ENCODE assay signal across 16 cellular contexts in genomic region chrX:44223150-44223549, GRCh38.
DNase-seq lines count a peak whose midpoint lies in the region; ATAC-seq, FAIRE-seq and TF ChIP-seq lines count a peak whose summit lies in the region.
"Had no signal": no experiment of that assay in that cellular context is flagged by ENCODE, and none has a peak within 500 bp of the region (broad histone marks: within the 10 kb centered on the region; RNA-seq: fewer than 3 reads in every experiment).

No MANE protein-coding gene starts in this region.

- no peaks in the 10 kb centered on the region for H4K20me1 ChIP-seq in PC-3 (ENCODE audit: low read length)

- peak; percentile 78 for ATAC-seq in PC-3
- peak; percentile 94 to 96 (median 94) for ATAC-seq in pancreas
- ATAC-seq in HG02870 (IDR thresholded peaks at IDR 0.05; ENCODE audit: unreplicated experiment), result no peak
- ATAC-seq: activated T-helper 17 cell treated with anti-CD3 and anti-CD28 coated beads, Interleukin-2, amount 50 U/mL, for 72 hours; CD8-positive, alpha-beta T cell; K562 had no signal

- H3F3A ChIP-seq in PC-3 (ENCODE audit: low read length, unreplicated experiment), result no peaks in the 10 kb centered on the region

- intact Hi-C loops in PC-3 (cut with micrococcal nuclease), result no loop called here
- intact Hi-C loops in pancreas (cut with DNase I), result no loop called here

- H3K9me3 ChIP-seq in PC-3 (ENCODE audit: low read length) (no peaks in the 10 kb centered on the region), pancreas (no peaks in the 10 kb centered on the region)

- TF ChIP-seq CTCF in PC-3 (conservative IDR thresholded peaks at IDR 0.05; ENCODE audit: low read depth, low read length), result no peak
- TF ChIP-seq CTCF in pancreas (IDR thresholded peaks at IDR 0.05), result no peak

- H3K27me3 ChIP-seq in PC-3 (ENCODE audit: low read length) (no peaks in the 10 kb centered on the region), pancreas (no peaks in the 10 kb centered on the region)

- no peaks in the 10 kb centered on the region for H3K9me2 ChIP-seq in PC-3 (replicated peaks; ENCODE audit: low read length)

- H3K27ac ChIP-seq in PC-3 (ENCODE audit: low read length) (peak overlapping the region; percentile 54), pancreas (peak overlapping the region in 2 of 4 donors; percentile 39 to 60), substantia nigra (ENCODE audit: low read depth, low read length, poor library complexity, severe bottlenecking) (no peak overlapping the region)

- peaks cover 17% of the 10 kb centered on the region for H3K4me1 ChIP-seq in PC-3 (ENCODE audit: insufficient read depth, low read length)
- peaks cover 0 to 17% (median 13%) of the 10 kb centered on the region in 3 donors for H3K4me1 ChIP-seq in pancreas

- FAIRE-seq in pancreas (lab: Jason Lieb, UNC), result no peak
- FAIRE-seq: GM19239, K562 had no signal

- DNase-seq in EL (peak; percentile 57), PC-3 (peak; percentile 91), dermis blood vessel endothelial cell (peak; percentile 5), pancreas (peak in 4 of 6 donors; percentile 55 to 82 (median 71)), substantia nigra (lab: John Stamatoyannopoulos, UW) (no peak)
- DNase-seq in stimulated activated CD8-positive, alpha-beta memory T cell treated with anti-CD3 and anti-CD28 coated beads, Interleukin-4, amount 100 ng/mL, for 48 hours, result no peak
- no peak for DNase-seq in activated CD4-positive, alpha-beta T cell treated with anti-CD3 and anti-CD28 coated beads for 48 hours
- DNase-seq: activated B cell treated with CpG ODN at 0.5 μM for 24 hours; CD8-positive, alpha-beta T cell; GOT3; hypothalamus; retina had no signal

- 12 to 18% methylated on average over 2 of the region's 2 CpGs for WGBS in pancreas, 2 donors

- H3K79me2 ChIP-seq in PC-3 (ENCODE audit: low read length), result no peaks in the 10 kb centered on the region

- H3K4me3 ChIP-seq in PC-3 (ENCODE audit: low read length), result no peak overlapping the region
- no peak overlapping the region for H3K4me3 ChIP-seq in pancreas
- H3K4me3 ChIP-seq: K562 had no signal

- BruUV-seq in PC-3 (replicated peaks; lab: Mats Ljungman, UMichigan), result no TSS peak

- H2AFZ ChIP-seq in PC-3 (ENCODE audit: low read length), result no peak overlapping the region

- H3K9ac ChIP-seq in PC-3 (ENCODE audit: low read length), result no peak overlapping the region

- CTCF ChIA-PET in PC-3 (lab: Charles Lee), result interaction anchor here (0.7 kb wide), 1 partner anchor 30 kb away, joined by 3 read pairs; no protein-coding TSS in a partner anchor

- POLR2A ChIA-PET in PC-3 (lab: Charles Lee; ENCODE audit: unreplicated experiment), result interaction anchor here (0.5 kb wide), 1 partner anchor 236 kb away, joined by 4 read pairs; no protein-coding TSS in a partner anchor

- peak overlapping the region; percentile 67 for H3K4me2 ChIP-seq in PC-3 (ENCODE audit: low read length)

- H3K36me3 ChIP-seq in PC-3 (ENCODE audit: low read depth, low read length) (no peaks in the 10 kb centered on the region), pancreas (no peaks in the 10 kb centered on the region)

Comparison
In these comparisons a context has a peak if more than half of its experiments do, and no peak if none do; other contexts are left out.
1. DNase-seq: peak in EL (single experiment), PC-3 (single experiment), dermis blood vessel endothelial cell (single experiment) and pancreas (4 of 6); none in stimulated activated CD8-positive, alpha-beta memory T cell treated with anti-CD3 and anti-CD28 coated beads, Interleukin-4, amount 100 ng/mL, for 48 hours (single experiment), substantia nigra (0 of 49) and activated CD4-positive, alpha-beta T cell treated with anti-CD3 and anti-CD28 coated beads for 48 hours (single experiment).